19 cellular contexts compared by ENCODE assay signal in the genomic region with DNA sequence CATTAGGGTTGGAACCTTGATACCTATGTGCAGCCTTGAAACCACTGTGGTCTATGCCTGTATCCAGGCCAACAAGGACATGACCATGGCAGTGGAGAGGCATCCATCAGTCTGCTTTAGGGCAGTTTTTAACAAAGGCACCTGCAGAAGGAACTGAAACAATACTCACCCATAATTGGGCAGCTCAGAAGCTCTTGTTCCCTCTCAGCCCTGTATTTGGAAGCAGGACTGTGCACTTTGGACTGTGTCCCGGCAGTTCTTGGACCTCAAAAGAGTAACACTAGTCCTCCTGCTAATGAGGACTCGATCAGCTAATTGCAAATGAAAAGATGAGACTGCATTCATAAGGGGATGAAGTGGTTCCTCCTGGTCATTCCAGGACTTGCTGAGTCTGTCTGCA.
DNase-seq lines count a peak whose midpoint lies in the region; ATAC-seq and TF ChIP-seq lines count a peak whose summit lies in the region.
"Had no signal": no experiment of that assay in that cellular context is flagged by ENCODE, and none has a peak within 500 bp of the region (broad histone marks: within the 10 kb centered on the region; RNA-seq: fewer than 3 reads in every experiment).

No MANE protein-coding gene starts in this region.

- H3K9me3 ChIP-seq in prostate gland: no peaks in the 10 kb centered on the region
- H3K9me3 ChIP-seq in vagina: no peaks in the 10 kb centered on the region
- H3K9me3 ChIP-seq: mucosa of descending colon had no signal

- H3K27ac ChIP-seq in prostate gland: peak overlapping the region; percentile 20 to 26
- peak overlapping the region; percentile 64 for H3K27ac ChIP-seq in vagina
- H3K27ac ChIP-seq: brain microvascular endothelial cell, HL-60 had no signal

- H3K27me3 ChIP-seq in prostate gland (replicated peaks; ENCODE audit: insufficient read depth) (no peaks in the 10 kb centered on the region), vagina (no peaks in the 10 kb centered on the region)
- H3K27me3 ChIP-seq: brain microvascular endothelial cell had no signal

- intact Hi-C loops in Right ventricle myocardium inferior (cut with DNase I) (no loop called here), left cardiac atrium (cut with DNase I) (no loop called here), prostate gland (cut with DNase I) (loop anchor here (2.0 to 5.0 kb wide), 3 partner anchors 53 to 665 kb away; a partner anchor contains a TSS), vagina (cut with DNase I) (no loop called here)

- H3K4me1 ChIP-seq in prostate gland (replicated peaks): peaks cover 3% of the 10 kb centered on the region
- peaks cover 43% of the 10 kb centered on the region for H3K4me1 ChIP-seq in vagina

- TF ChIP-seq CTCF in prostate gland (IDR thresholded peaks at IDR 0.05) (no peak), vagina (IDR thresholded peaks at IDR 0.05) (no peak), GM13976 (IDR thresholded peaks at IDR 0.05; ENCODE audit: borderline replicate concordance, control extremely low read depth, extremely low read depth, insufficient read depth, missing control alignments) (no peak)

- WGBS in prostate gland: 13% methylated on average over 2 of the region's 2 CpGs

- DNase-seq in Right ventricle myocardium inferior (ENCODE audit: missing footprints): no peak
- no peak for DNase-seq in left cardiac atrium
- peak; percentile 26 for DNase-seq in globus pallidus (ENCODE audit: low spot score)
- DNase-seq in prostate gland (ENCODE audit: low spot score): no peak
- DNase-seq in vagina (ENCODE audit: extremely low spot score in 2 of 2): no peak
- DNase-seq in amniotic stem cell (lab: John Stamatoyannopoulos, UW): no peak
- DNase-seq in GM13976 (ENCODE audit: low spot score): no peak
- DNase-seq: activated CD4-positive, alpha-beta T cell treated with anti-CD3 and anti-CD28 coated beads for 1 hour; activated CD8-positive, alpha-beta memory T cell treated with anti-CD3 and anti-CD28 coated beads, Interleukin-2, amount 10 ng/mL, durations not matched to agents 7 days and 5 days; activated naive CD8-positive, alpha-beta T cell treated with anti-CD3 and anti-CD28 coated beads, Interleukin-2, amount 10 ng/mL, durations not matched to agents 7 days and 5 days; brain microvascular endothelial cell; cortex of kidney; GDM1; H9; retina; SW 1271 had no signal

- H3K4me3 ChIP-seq in prostate gland: no peak overlapping the region
- no peak overlapping the region for H3K4me3 ChIP-seq in vagina
- H3K4me3 ChIP-seq: mucosa of descending colon had no signal

- TF ChIP-seq POLR2A in prostate gland (IDR thresholded peaks at IDR 0.05): no peak
- no peak for TF ChIP-seq POLR2A in vagina (IDR thresholded peaks at IDR 0.05)

- no peaks in the 10 kb centered on the region for H3K36me3 ChIP-seq in prostate gland
- H3K36me3 ChIP-seq in vagina: no peaks in the 10 kb centered on the region
- H3K36me3 ChIP-seq: brain microvascular endothelial cell had no signal

- in situ Hi-C loops in GM13976 (cut with MboI; ENCODE audit: low sequenced_read_pairs, unreplicated experiment): no loop called here

- ATAC-seq in Right ventricle myocardium inferior (peak; percentile 50), left cardiac atrium (no peak), GM19328 (IDR thresholded peaks at IDR 0.05; ENCODE audit: unreplicated experiment) (no peak)
- ATAC-seq: activated CD8-positive, alpha-beta memory T cell treated with anti-CD3 and anti-CD28 coated beads, Interleukin-2, amount 10 ng/mL, durations not matched to agents 7 days and 5 days had no signal
